Comparison of ENCODE assay signal across 1 cellular context in genomic region chr12:57111046-57111698, GRCh38.
TF ChIP-seq lines count a peak whose summit lies in the region.

Gene STAT6, minus strand, starts transcription at chr12:57111362. Its CDS starts 3,084 bp downstream, at chr12:57108278.

TF ChIP-seq in K562, 482 proteins besides CTCF, POLR2A, EP300 and RAD21 (continued from another document and continues in another):
- TF ChIP-seq ARID1B (IDR thresholded peaks at IDR 0.05) (peak; percentile 74), HDAC1 (IDR thresholded peaks at IDR 0.05) (peak in 1 of 2 experiments; percentile 81; a peak in 2 of 4 replicates), SRSF3 (IDR thresholded peaks at IDR 0.05; ENCODE audit: insufficient read depth, low read length) (no peak), ZNF253 (CRISPR knock-in tag; conservative IDR thresholded peaks at IDR 0.05) (no peak), SAP30 (IDR thresholded peaks at IDR 0.05; ENCODE audit: borderline replicate concordance, insufficient read depth, low read depth, low read length, poor library complexity, severe bottlenecking) (no peak), POLR2AphosphoS2 (IDR thresholded peaks at IDR 0.05; ENCODE audit: low read length) (no peak), MCM7 (IDR thresholded peaks at IDR 0.05) (no peak), TSHZ1 (CRISPR knock-in tag; IDR thresholded peaks at IDR 0.05) (no peak), HMG20A (CRISPR knock-in tag; conservative IDR thresholded peaks at IDR 0.05) (no peak), POLR2G (IDR thresholded peaks at IDR 0.05; ENCODE audit: low read depth, low read length) (peak; percentile 56), TCFL5 (CRISPR knock-in tag; conservative IDR thresholded peaks at IDR 0.05) (no peak), ZNF830 (CRISPR knock-in tag; IDR thresholded peaks at IDR 0.05) (no peak), SIRT6 (IDR thresholded peaks at IDR 0.05; ENCODE audit: low read depth, low read length) (no peak), TEAD1 (CRISPR knock-in tag; IDR thresholded peaks at IDR 0.05) (no peak), ZNF431 (CRISPR knock-in tag; IDR thresholded peaks at IDR 0.05) (no peak), NEUROD1 (IDR thresholded peaks at IDR 0.05; ENCODE audit: borderline replicate concordance, low read depth, low read length, partially characterized antibody) (no peak), CEBPB (tag; IDR thresholded peaks at IDR 0.05) (no peak), HNRNPUL1 (IDR thresholded peaks at IDR 0.05; ENCODE audit: low read length) (no peak), MEF2A (IDR thresholded peaks at IDR 0.05; ENCODE audit: control insufficient read depth, low read depth, low read length) (no peak), ZNF592 (IDR thresholded peaks at IDR 0.05) (no peak), ZNF124 (CRISPR knock-in tag; IDR thresholded peaks at IDR 0.05) (no peak), ZNF583 (CRISPR knock-in tag; IDR thresholded peaks at IDR 0.05) (no peak; the same call in 1 of the 2 replicates), ZBTB49 (CRISPR knock-in tag; IDR thresholded peaks at IDR 0.05; ENCODE audit: borderline replicate concordance) (no peak), NELFE (IDR thresholded peaks at IDR 0.05; ENCODE audit: insufficient read depth, insufficient read length) (no peak), ZNF311 (CRISPR knock-in tag; IDR thresholded peaks at IDR 0.05) (no peak; the same call in 1 of the 2 replicates), KAT8 (IDR thresholded peaks at IDR 0.05; ENCODE audit: low read depth) (no peak), SMAD2 (IDR thresholded peaks at IDR 0.05; ENCODE audit: low read depth, low read length) (no peak), CBX1 (IDR thresholded peaks at IDR 0.05; ENCODE audit: low read depth) (0 out of 2 replicates have a peak, but pooled peaks have one; percentile 26), CTCFL (IDR thresholded peaks at IDR 0.05; ENCODE audit: borderline replicate concordance, insufficient read depth, low read depth, low read length, poor library complexity, severe bottlenecking) (no peak), ZNF551 (CRISPR knock-in tag; IDR thresholded peaks at IDR 0.05) (no peak), FOXO4 (CRISPR knock-in tag; IDR thresholded peaks at IDR 0.05) (no peak), GTF3C2 (IDR thresholded peaks at IDR 0.05; ENCODE audit: borderline replicate concordance, extremely low read depth, insufficient read length) (no peak), SP2 (IDR thresholded peaks at IDR 0.05; ENCODE audit: extremely low read depth, low read depth, low read length, poor library complexity, severe bottlenecking) (no peak), MBD1 (CRISPR knock-in tag; IDR thresholded peaks at IDR 0.05) (no peak), PYGO2 (tag; IDR thresholded peaks at IDR 0.05) (no peak), MXD1 (CRISPR knock-in tag; IDR thresholded peaks at IDR 0.05; ENCODE audit: borderline replicate concordance, poor library complexity, severe bottlenecking) (no peak), NFIX (CRISPR knock-in tag; IDR thresholded peaks at IDR 0.05; ENCODE audit: low read depth) (no peak), MED1 (CRISPR knock-in tag; IDR thresholded peaks at IDR 0.05; ENCODE audit: borderline replicate concordance) (no peak), SETDB1 (IDR thresholded peaks at IDR 0.05; ENCODE audit: low read length) (no peak), POLR3A (IDR thresholded peaks at IDR 0.05; ENCODE audit: borderline replicate concordance, extremely low read depth, insufficient read depth, insufficient read length) (no peak), SNRNP70 (optimal IDR thresholded peaks at IDR 0.05; ENCODE audit: low read depth, low read length) (no peak), MAFF (IDR thresholded peaks at IDR 0.05; ENCODE audit: low read length) (no peak), KLF10 (CRISPR knock-in tag; IDR thresholded peaks at IDR 0.05) (no peak), IRF9 (tag; IDR thresholded peaks at IDR 0.05) (no peak), ILK (tag; IDR thresholded peaks at IDR 0.05; ENCODE audit: borderline replicate concordance, low read depth) (no peak), ZNF24 (IDR thresholded peaks at IDR 0.05) (no peak), ZNF707 (CRISPR knock-in tag; conservative IDR thresholded peaks at IDR 0.05) (no peak), FOXJ3 (CRISPR knock-in tag; IDR thresholded peaks at IDR 0.05) (no peak)
